8 cellular contexts compared by ENCODE assay signal in the genomic region with DNA sequence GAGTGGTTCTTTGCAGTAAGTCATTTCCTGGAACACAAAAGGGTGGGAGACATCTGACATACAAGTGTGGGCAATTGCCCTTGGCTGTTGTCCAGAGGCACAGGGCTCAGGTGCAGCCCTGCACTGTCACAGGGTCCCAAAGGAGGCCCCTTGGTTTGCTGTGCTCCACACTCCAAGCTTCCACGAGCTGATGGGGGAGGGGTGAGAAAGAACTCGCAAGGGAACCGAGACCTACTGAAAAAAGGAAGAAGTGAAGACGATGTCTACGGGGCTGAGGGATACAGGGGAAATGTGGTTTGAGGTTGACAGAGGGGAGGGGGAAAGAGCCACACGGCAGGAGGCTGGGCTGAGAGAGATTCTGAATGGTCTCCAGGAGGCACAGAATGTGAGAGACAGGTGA.
DNase-seq lines count a peak whose midpoint lies in the region; ATAC-seq and TF ChIP-seq lines count a peak whose summit lies in the region.

No MANE protein-coding gene starts in this region.

- H3K27me3 Mint-ChIP-seq in mesothelial cell of epicardium (ENCODE audit: low read depth) (peaks cover 7% of the 10 kb centered on the region), osteocyte (ENCODE audit: unreplicated experiment) (peaks cover 18% of the 10 kb centered on the region)

- H3K9me3 Mint-ChIP-seq in mesothelial cell of epicardium (no peaks in the 10 kb centered on the region), osteocyte (ENCODE audit: unreplicated experiment) (peaks cover 4% of the 10 kb centered on the region)

- ATAC-seq in GM18907 (IDR thresholded peaks at IDR 0.05; ENCODE audit: unreplicated experiment) (peak; percentile 41), HG03432 (IDR thresholded peaks at IDR 0.05; ENCODE audit: unreplicated experiment) (peak; percentile 74), HG03439 (IDR thresholded peaks at IDR 0.05; ENCODE audit: unreplicated experiment) (no peak)

- peaks cover 23% of the 10 kb centered on the region for H3K4me1 Mint-ChIP-seq in mesothelial cell of epicardium
- H3K4me1 Mint-ChIP-seq in osteocyte (ENCODE audit: unreplicated experiment), result peaks cover 4% of the 10 kb centered on the region

- no peak for TF ChIP-seq CTCF in mesothelial cell of epicardium (IDR thresholded peaks at IDR 0.05; ENCODE audit: unreplicated experiment)
- TF ChIP-seq CTCF in osteocyte (IDR thresholded peaks at IDR 0.05), result no peak

- H3K36me3 Mint-ChIP-seq in mesothelial cell of epicardium, result no peaks in the 10 kb centered on the region
- H3K36me3 Mint-ChIP-seq in osteocyte (ENCODE audit: unreplicated experiment), result no peaks in the 10 kb centered on the region

- H3K4me3 Mint-ChIP-seq in mesothelial cell of epicardium (no peak overlapping the region), osteocyte (ENCODE audit: unreplicated experiment) (no peak overlapping the region)

- DNase-seq in activated CD8-positive, alpha-beta memory T cell treated with anti-CD3 and anti-CD28 coated beads, Interleukin-2, amount 50 U/mL, for 48 hours, result peak; percentile 52
- DNase-seq in pons (ENCODE audit: low spot score), result peak; percentile 66
- no peak for DNase-seq in NCI-H2107 treated with DMSO at 0.1 percent for 48 hours (lab: John Stamatoyannopoulos, UW; ENCODE audit: unreplicated experiment)
- no peak for DNase-seq in mesothelial cell of epicardium (ENCODE audit: low spot score in 2 of 2, unreplicated experiment in 2 of 2)
- no peak for DNase-seq in osteocyte (ENCODE audit: extremely low spot score, unreplicated experiment)

- H3K27ac Mint-ChIP-seq in mesothelial cell of epicardium, result no peak overlapping the region
- no peak overlapping the region for H3K27ac Mint-ChIP-seq in osteocyte (ENCODE audit: unreplicated experiment)

Comparison
In these comparisons a context has a peak if more than half of its experiments do, and no peak if none do; other contexts are left out.
1. DNase-seq: peak in activated CD8-positive, alpha-beta memory T cell treated with anti-CD3 and anti-CD28 coated beads, Interleukin-2, amount 50 U/mL, for 48 hours (single experiment) and pons (single experiment); none in NCI-H2107 treated with DMSO at 0.1 percent for 48 hours (single experiment), mesothelial cell of epicardium (0 of 2) and osteocyte (single experiment).